Comparison of ENCODE assay signal across 9 cellular contexts in genomic region chr5:76867827-76868693, GRCh38. TPM values are rescaled to one million over a fixed set of nuclear protein-coding genes. Genes with fewer than 3 reads are reported as not detected.
DNase-seq lines count a peak whose midpoint lies in the region; ATAC-seq and TF ChIP-seq lines count a peak whose summit lies in the region.
"Had no signal": no experiment of that assay in that cellular context is flagged by ENCODE, and none has a peak within 500 bp of the region (broad histone marks: within the 10 kb centered on the region; RNA-seq: fewer than 3 reads in every experiment).

No MANE protein-coding gene starts in this region.

- DNase-seq in NCI-H510A treated with DMSO at 0.1 percent for 48 hours (lab: John Stamatoyannopoulos, UW) (peak; percentile 48), NCI-H510A (lab: John Stamatoyannopoulos, UW) (no peak), MG63 (peak; percentile 28), RWPE2 (ENCODE audit: low spot score) (no peak), foreskin melanocyte (peak; percentile 48), osteocyte (ENCODE audit: extremely low spot score, unreplicated experiment) (peak; percentile 86), uterus (peak; percentile 20 to 28)
- peak; percentile 49 for DNase-seq in activated T-helper 2 cell treated with anti-CD3 and anti-CD28 coated beads, Interferon-gamma antibody, Interleukin-2, Interleukin-4, amounts not matched to agents 10 μg/mL and 5 μg/mL and 100 μg/mL, durations not matched to agents 14 hours and 24 hours and 36 hours (ENCODE audit: low spot score)

- no peaks in the 10 kb centered on the region for H3K4me1 Mint-ChIP-seq in activated T-helper 2 cell treated with anti-CD3 and anti-CD28 coated beads, Interferon-gamma antibody, Interleukin-2, Interleukin-4, amounts not matched to agents 10 μg/mL and 5 μg/mL and 100 μg/mL, durations not matched to agents 14 hours and 24 hours and 36 hours (ENCODE audit: low read depth)
- H3K4me1 Mint-ChIP-seq in osteocyte (ENCODE audit: unreplicated experiment), result no peaks in the 10 kb centered on the region

- H3K4me3 ChIP-seq in MG63 (no peak overlapping the region), RWPE2 (ENCODE audit: severe bottlenecking) (no peak overlapping the region), uterus (no peak overlapping the region)

- peak; percentile 81 for ATAC-seq in RWPE2 (ENCODE audit: low read depth)

- intact Hi-C loops in activated T-helper 2 cell treated with anti-CD3 and anti-CD28 coated beads, Interferon-gamma antibody, Interleukin-2, Interleukin-4, amounts not matched to agents 10 μg/mL and 5 μg/mL and 100 μg/mL, durations not matched to agents 14 hours and 24 hours and 36 hours (cut with micrococcal nuclease), result loop anchor here (1.0 to 10.0 kb wide), 4 partner anchors 148 to 627 kb away; partner anchors contain the start of genes AGGF1 and WDR41
- intact Hi-C loops in uterus (cut with DNase I; ENCODE audit: low total_unique reads), result no loop called here

- H3K36me3 Mint-ChIP-seq in activated T-helper 2 cell treated with anti-CD3 and anti-CD28 coated beads, Interferon-gamma antibody, Interleukin-2, Interleukin-4, amounts not matched to agents 10 μg/mL and 5 μg/mL and 100 μg/mL, durations not matched to agents 14 hours and 24 hours and 36 hours (ENCODE audit: low read depth), result no peaks in the 10 kb centered on the region
- no peaks in the 10 kb centered on the region for H3K36me3 Mint-ChIP-seq in osteocyte (ENCODE audit: unreplicated experiment)

- no peaks in the 10 kb centered on the region for H3K9me3 ChIP-seq in MG63
- H3K9me3 ChIP-seq in RWPE2 (ENCODE audit: severe bottlenecking), result no peaks in the 10 kb centered on the region
- H3K9me3 ChIP-seq in uterus, result no peaks in the 10 kb centered on the region

- no peaks in the 10 kb centered on the region for H3K27me3 Mint-ChIP-seq in activated T-helper 2 cell treated with anti-CD3 and anti-CD28 coated beads, Interferon-gamma antibody, Interleukin-2, Interleukin-4, amounts not matched to agents 10 μg/mL and 5 μg/mL and 100 μg/mL, durations not matched to agents 14 hours and 24 hours and 36 hours (ENCODE audit: low read depth)
- no peaks in the 10 kb centered on the region for H3K27me3 Mint-ChIP-seq in osteocyte (ENCODE audit: unreplicated experiment)

- TF ChIP-seq CTCF in RWPE2 (IDR thresholded peaks at IDR 0.05; ENCODE audit: poor library complexity, severe bottlenecking) (peak; percentile 95), osteocyte (IDR thresholded peaks at IDR 0.05) (peak; percentile 91), uterus (IDR thresholded peaks at IDR 0.05) (peak; percentile 38 to 61 (median 59))

- H3K27me3 ChIP-seq in MG63 (no peaks in the 10 kb centered on the region), RWPE2 (ENCODE audit: insufficient read depth, poor library complexity, severe bottlenecking) (no peaks in the 10 kb centered on the region), uterus (no peaks in the 10 kb centered on the region)

- H3K4me1 ChIP-seq in RWPE2 (ENCODE audit: insufficient read depth, poor library complexity, severe bottlenecking), result no peaks in the 10 kb centered on the region
- H3K4me1 ChIP-seq in uterus, result no peaks in the 10 kb centered on the region

- no peak overlapping the region for H3K27ac Mint-ChIP-seq in activated T-helper 2 cell treated with anti-CD3 and anti-CD28 coated beads, Interferon-gamma antibody, Interleukin-2, Interleukin-4, amounts not matched to agents 10 μg/mL and 5 μg/mL and 100 μg/mL, durations not matched to agents 14 hours and 24 hours and 36 hours
- H3K27ac Mint-ChIP-seq in osteocyte (ENCODE audit: unreplicated experiment), result no peak overlapping the region

- H3K27ac ChIP-seq in RWPE2 (ENCODE audit: poor library complexity, severe bottlenecking) (no peak overlapping the region), uterus (no peak overlapping the region)

- TF ChIP-seq POLR2A in uterus (IDR thresholded peaks at IDR 0.05), result no peak

- no peaks in the 10 kb centered on the region for H3K9me3 Mint-ChIP-seq in activated T-helper 2 cell treated with anti-CD3 and anti-CD28 coated beads, Interferon-gamma antibody, Interleukin-2, Interleukin-4, amounts not matched to agents 10 μg/mL and 5 μg/mL and 100 μg/mL, durations not matched to agents 14 hours and 24 hours and 36 hours
- H3K9me3 Mint-ChIP-seq in osteocyte (ENCODE audit: unreplicated experiment), result no peaks in the 10 kb centered on the region

- H3K4me3 Mint-ChIP-seq in activated T-helper 2 cell treated with anti-CD3 and anti-CD28 coated beads, Interferon-gamma antibody, Interleukin-2, Interleukin-4, amounts not matched to agents 10 μg/mL and 5 μg/mL and 100 μg/mL, durations not matched to agents 14 hours and 24 hours and 36 hours (ENCODE audit: low read depth), result no peak overlapping the region
- H3K4me3 Mint-ChIP-seq in osteocyte (ENCODE audit: unreplicated experiment), result no peak overlapping the region

- H3K36me3 ChIP-seq in MG63, result no peaks in the 10 kb centered on the region
- no peaks in the 10 kb centered on the region for H3K36me3 ChIP-seq in RWPE2 (ENCODE audit: low read depth)
- no peaks in the 10 kb centered on the region for H3K36me3 ChIP-seq in uterus

RNA-seq across cellular contexts. Expression of gene S100Z, which starts 18.2 kb away (rescaled TPM):
- total RNA-seq in MG63 (2014; rRNA removed; shearing (Covaris generic); ENCODE audit: low replicate concordance), result not detected in 2 replicates
- 0.99 and 1.1 TPM in 2 replicates for total RNA-seq in activated T-helper 2 cell treated with anti-CD3 and anti-CD28 coated beads, Interferon-gamma antibody, Interleukin-2, Interleukin-4, amounts not matched to agents 10 μg/mL and 5 μg/mL and 100 μg/mL, durations not matched to agents 14 hours and 24 hours and 36 hours
- total RNA-seq in osteocyte, result not detected in 2 replicates
- under 1 TPM in 1 of 4 donors, not detected in 3; 0.35 TPM for total RNA-seq in uterus
- total RNA-seq: skeletal muscle tissue had no signal

RNA-seq across cellular contexts. Expression of gene F2RL1, which starts 49.2 kb away (rescaled TPM):
- 1.2 TPM in 2 replicates for total RNA-seq in MG63 (2014; rRNA removed; shearing (Covaris generic); ENCODE audit: low replicate concordance)
- 0.09 and 0.16 TPM in 2 replicates for total RNA-seq in activated T-helper 2 cell treated with anti-CD3 and anti-CD28 coated beads, Interferon-gamma antibody, Interleukin-2, Interleukin-4, amounts not matched to agents 10 μg/mL and 5 μg/mL and 100 μg/mL, durations not matched to agents 14 hours and 24 hours and 36 hours
- total RNA-seq in osteocyte (2.0 and 2.1 TPM in 2 replicates), uterus (1 to 10 TPM in 2 of 4 donors, under 1 TPM in 1, not detected in 1; 0.24 to 3.3 (median 2.1) TPM)

Comparison
In these comparisons a context has a peak if more than half of its experiments do, and no peak if none do; other contexts are left out.
1. DNase-seq: peak in NCI-H510A treated with DMSO at 0.1 percent for 48 hours (single experiment), MG63 (single experiment), activated T-helper 2 cell treated with anti-CD3 and anti-CD28 coated beads, Interferon-gamma antibody, Interleukin-2, Interleukin-4, amounts not matched to agents 10 μg/mL and 5 μg/mL and 100 μg/mL, durations not matched to agents 14 hours and 24 hours and 36 hours (single experiment), foreskin melanocyte (single experiment), osteocyte (single experiment) and uterus (2 of 2); none in NCI-H510A (single experiment) and RWPE2 (single experiment).
2. Peak in every context shown above with its lines, with median percentiles within 50 percentile points of each other: CTCF ChIP-seq.